Comparison of ENCODE assay signal across 19 cellular contexts in the genomic region with DNA sequence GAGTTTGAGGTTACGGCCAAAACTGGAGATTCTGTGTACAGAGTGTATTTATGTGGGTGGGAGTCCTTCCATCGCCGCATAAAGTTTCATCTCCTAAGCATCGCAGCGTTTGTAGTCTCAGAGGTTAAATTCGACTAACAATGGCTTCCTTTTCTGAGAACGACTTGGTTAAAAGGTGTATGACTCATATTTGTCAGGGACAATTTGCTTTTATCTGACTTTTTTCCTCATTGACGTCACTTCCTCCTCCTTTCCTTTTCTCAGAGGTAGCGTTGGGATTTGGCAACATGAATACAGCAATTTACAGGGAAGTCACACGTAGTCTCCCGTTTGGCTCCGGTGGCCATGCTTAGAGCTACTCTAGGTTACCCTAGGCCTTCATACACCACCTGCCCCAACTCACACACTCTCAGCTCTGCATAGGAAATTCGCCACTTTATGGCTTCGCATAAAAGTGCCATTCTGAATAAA. TPM values are rescaled to one million over a fixed set of nuclear protein-coding genes. Genes with fewer than 3 reads are reported as not detected.
A peak's percentile ranks its signal among the peaks of the same experiment; 100 is the strongest.
DNase-seq lines count a peak whose midpoint lies in the region; ATAC-seq, FAIRE-seq and TF ChIP-seq lines count a peak whose summit lies in the region.
"Had no signal": no experiment of that assay in that cellular context is flagged by ENCODE, and none has a peak within 500 bp of the region (broad histone marks: within the 10 kb centered on the region; RNA-seq: fewer than 3 reads in every experiment).

No MANE protein-coding gene starts in this region.

- TF ChIP-seq CTCF in A549 (IDR thresholded peaks at IDR 0.05) (no peak), HEK293 (tag by site-specific recombination; IDR thresholded peaks at IDR 0.05) (no peak), bronchial epithelial cell (IDR thresholded peaks at IDR 0.05; ENCODE audit: insufficient read depth, low read length, severe bottlenecking) (no peak), MM.1S (IDR thresholded peaks at IDR 0.05; ENCODE audit: low read length) (no peak)

- no peak overlapping the region for H2AFZ ChIP-seq in MM.1S (ENCODE audit: low read length)

- H3K9ac ChIP-seq in mesendoderm (ENCODE audit: low read length) (no peak overlapping the region), MM.1S (ENCODE audit: low read length) (no peak overlapping the region)

- no peaks in the 10 kb centered on the region for H3F3A ChIP-seq in MM.1S (ENCODE audit: insufficient read depth, low read length)

- H4K8ac ChIP-seq in mesendoderm (ENCODE audit: low read depth, low read length), result no peak overlapping the region

- DNase-seq in A549 (ENCODE audit: low read depth in 1 of 2, low spot score in 1 of 2) (peak in 1 of 2 experiments; percentile 70), bronchial epithelial cell (ENCODE audit: low read depth) (peak; percentile 15), mesendoderm (peak; percentile 35), MM.1S (no peak)
- DNase-seq: activated T-cell treated with anti-CD3 and anti-CD28 coated beads for 4 hours; CD8-positive, alpha-beta T cell; hypothalamus; kidney; NK-92 treated with Interleukin-12 subunit alpha and Interleukin-12 subunit beta, amount 100 ng/mL, for 24 hours; stimulated activated CD4-positive, alpha-beta T cell treated with anti-CD3 and anti-CD28 coated beads, Interleukin-15, amount 100 ng/mL, for 24 hours; stimulated activated naive B cell treated with anti-CD40 and anti-IgM and Interleukin-4, amounts not matched to agents 10 μg/mL and 1 μg/mL and 100 μg/mL, for 72 hours had no signal

- no peak overlapping the region for H2BK15ac ChIP-seq in mesendoderm (replicated peaks; ENCODE audit: low read depth)

- H2BK5ac ChIP-seq in mesendoderm (ENCODE audit: low read length), result no peak overlapping the region

- no peaks in the 10 kb centered on the region for H3K9me2 ChIP-seq in MM.1S (replicated peaks; ENCODE audit: insufficient read depth, low read length)

- H3K79me2 ChIP-seq in mesendoderm (ENCODE audit: control insufficient read depth, insufficient read depth, low read length) (no peaks in the 10 kb centered on the region), MM.1S (ENCODE audit: low read length) (no peaks in the 10 kb centered on the region)

- H2BK120ac ChIP-seq in mesendoderm (ENCODE audit: low read depth, low read length), result no peak overlapping the region

- H3K27me3 ChIP-seq in bronchial epithelial cell (ENCODE audit: control insufficient read depth, insufficient read depth, low read length), result no peaks in the 10 kb centered on the region
- H3K27me3 ChIP-seq in mesendoderm (ENCODE audit: insufficient read depth, low read length, poor library complexity), result peaks cover 2% of the 10 kb centered on the region
- no peaks in the 10 kb centered on the region for H3K27me3 ChIP-seq in MM.1S (replicated peaks; ENCODE audit: insufficient read depth, low read length)
- H3K27me3 ChIP-seq: tibial artery had no signal

- H3K4ac ChIP-seq in mesendoderm (ENCODE audit: low read depth, low read length), result no peak overlapping the region

- no peak overlapping the region for H3K23ac ChIP-seq in mesendoderm (ENCODE audit: low read length)

- POLR2A ChIA-PET in A549 (lab: Yijun Ruan, JAX), result no interaction called here
- POLR2A ChIA-PET in HEK293 (lab: Yijun Ruan, JAX), result no interaction called here

- H3K27ac ChIP-seq in A549, result peak overlapping the region; percentile 36 to 81; a peak in 4 of 6 replicates
- no peak overlapping the region for H3K27ac ChIP-seq in HEK293 (ENCODE audit: extremely low read depth, low read depth, low read length)
- no peak overlapping the region for H3K27ac ChIP-seq in mesendoderm (ENCODE audit: low read depth, low read length)
- no peak overlapping the region for H3K27ac ChIP-seq in MM.1S (ENCODE audit: low read length)
- H3K27ac ChIP-seq: RWPE1, tibial artery had no signal

- TF ChIP-seq RAD21 in A549 (conservative IDR thresholded peaks at IDR 0.05 in 1 of 2, IDR thresholded peaks at IDR 0.05 in 1 of 2), result no peak

- TF ChIP-seq POLR2A in A549 (IDR thresholded peaks at IDR 0.05; ENCODE audit: low read length), result no peak

- 69% methylated on average over 14 of the region's 14 CpGs for WGBS in A549 (ENCODE audit: missing lambda C conversion rate)
- WGBS in mesendoderm (ENCODE audit: extremely low coverage, insufficient coverage, low lambda C conversion rate), result no CpG with 5 or more reads among the region's 14 CpGs

- H3K9me3 ChIP-seq in A549, result no peaks in the 10 kb centered on the region
- H3K9me3 ChIP-seq in HEK293 (ENCODE audit: control insufficient read depth, insufficient read depth, low read depth, low read length), result no peaks in the 10 kb centered on the region
- no peaks in the 10 kb centered on the region for H3K9me3 ChIP-seq in MM.1S (replicated peaks; ENCODE audit: insufficient read depth, low read length)
- H3K9me3 ChIP-seq: tibial artery had no signal

- H3K4me1 ChIP-seq in A549 (peaks cover 43% of the 10 kb centered on the region), HEK293 (ENCODE audit: control insufficient read depth, insufficient read depth, low read length) (peaks cover 10% of the 10 kb centered on the region), mesendoderm (ENCODE audit: control insufficient read depth, low read depth, low read length) (no peaks in the 10 kb centered on the region), MM.1S (ENCODE audit: low read length) (no peaks in the 10 kb centered on the region)
- H3K4me1 ChIP-seq: tibial artery had no signal

- no peak overlapping the region for H3K18ac ChIP-seq in mesendoderm (ENCODE audit: low read length)

- H3K79me1 ChIP-seq in mesendoderm (ENCODE audit: low read length), result no peaks in the 10 kb centered on the region

- H3K4me3 ChIP-seq in A549 (no peak overlapping the region), HEK293 (ENCODE audit: low read depth, low read length) (no peak overlapping the region), bronchial epithelial cell (ENCODE audit: low read depth, low read length) (no peak overlapping the region), mesendoderm (ENCODE audit: low read length) (no peak overlapping the region), MM.1S (ENCODE audit: low read length) (no peak overlapping the region)
- H3K4me3 ChIP-seq: tibial artery had no signal

- no peaks in the 10 kb centered on the region for H4K20me1 ChIP-seq in MM.1S (ENCODE audit: insufficient read depth, low read length)

- H3K36me3 ChIP-seq in HEK293 (ENCODE audit: control insufficient read depth in 2 of 2, insufficient read depth in 1 of 2, low read length in 2 of 2), result no peaks in the 10 kb centered on the region
- no peaks in the 10 kb centered on the region for H3K36me3 ChIP-seq in bronchial epithelial cell (ENCODE audit: control insufficient read depth, insufficient read depth, low read length)
- H3K36me3 ChIP-seq in mesendoderm (ENCODE audit: control insufficient read depth, insufficient read depth, low read length), result no peaks in the 10 kb centered on the region
- no peaks in the 10 kb centered on the region for H3K36me3 ChIP-seq in MM.1S (replicated peaks; ENCODE audit: insufficient read depth, low read length)
- H3K36me3 ChIP-seq: tibial artery had no signal

- no peak overlapping the region for H3K56ac ChIP-seq in mesendoderm (ENCODE audit: low read length)

- H2AK5ac ChIP-seq in mesendoderm (ENCODE audit: low read length), result no peak overlapping the region

- H4K5ac ChIP-seq in mesendoderm (ENCODE audit: low read length), result no peak overlapping the region

- 0 out of 3 replicates have a peak overlapping the region, but pooled peaks have one; percentile 15 for H3K4me2 ChIP-seq in A549
- no peak overlapping the region for H3K4me2 ChIP-seq in mesendoderm (ENCODE audit: low read length)
- H3K4me2 ChIP-seq in MM.1S (ENCODE audit: low read depth, low read length), result no peak overlapping the region

- no peak for ATAC-seq in A549
- ATAC-seq in GM18517 (IDR thresholded peaks at IDR 0.05; ENCODE audit: unreplicated experiment), result no peak
- ATAC-seq in GM21717 (IDR thresholded peaks at IDR 0.05; ENCODE audit: unreplicated experiment), result no peak
- no peak for ATAC-seq in HG02798 (IDR thresholded peaks at IDR 0.05; ENCODE audit: poor library complexity, unreplicated experiment)
- ATAC-seq: activated naive CD4-positive, alpha-beta T cell treated with anti-CD3 and anti-CD28 coated beads, Interleukin-2, amount 50 U/mL, for 72 hours; CD8-positive, alpha-beta T cell; stimulated activated naive B cell treated with anti-CD40 and anti-IgM and Interleukin-4, amounts not matched to agents 10 μg/mL and 1 μg/mL and 100 μg/mL, for 72 hours had no signal

- CTCF ChIA-PET in A549 (lab: Yijun Ruan, JAX) (no interaction called here), HEK293 (lab: Yijun Ruan, JAX) (interaction anchor here (0.6 kb wide), 2 partner anchors 202 to 349 kb away, joined by 3 to 4 read pairs; no protein-coding TSS in a partner anchor)

- FAIRE-seq in A549 (lab: Jason Lieb, UNC), result peak; percentile 43
- FAIRE-seq in bronchial epithelial cell (lab: Jason Lieb, UNC), result no peak
- FAIRE-seq: endometrium, kidney had no signal

- TF ChIP-seq EP300 in A549 (IDR thresholded peaks at IDR 0.05), result no peak

TF ChIP-seq in A549, 52 proteins besides CTCF, POLR2A, EP300 and RAD21 (continues in another document):
- no peak for TF ChIP-seq FOSL2 (IDR thresholded peaks at IDR 0.05)
- peak; percentile 89 for TF ChIP-seq FOSL2 (CRISPR knock-in tag; IDR thresholded peaks at IDR 0.05)
- TF ChIP-seq HDAC2 (IDR thresholded peaks at IDR 0.05), result no peak

TF ChIP-seq in HEK293, 187 proteins besides CTCF, POLR2A, EP300 and RAD21 (continues in another document):
- TF ChIP-seq, protein P1, sequence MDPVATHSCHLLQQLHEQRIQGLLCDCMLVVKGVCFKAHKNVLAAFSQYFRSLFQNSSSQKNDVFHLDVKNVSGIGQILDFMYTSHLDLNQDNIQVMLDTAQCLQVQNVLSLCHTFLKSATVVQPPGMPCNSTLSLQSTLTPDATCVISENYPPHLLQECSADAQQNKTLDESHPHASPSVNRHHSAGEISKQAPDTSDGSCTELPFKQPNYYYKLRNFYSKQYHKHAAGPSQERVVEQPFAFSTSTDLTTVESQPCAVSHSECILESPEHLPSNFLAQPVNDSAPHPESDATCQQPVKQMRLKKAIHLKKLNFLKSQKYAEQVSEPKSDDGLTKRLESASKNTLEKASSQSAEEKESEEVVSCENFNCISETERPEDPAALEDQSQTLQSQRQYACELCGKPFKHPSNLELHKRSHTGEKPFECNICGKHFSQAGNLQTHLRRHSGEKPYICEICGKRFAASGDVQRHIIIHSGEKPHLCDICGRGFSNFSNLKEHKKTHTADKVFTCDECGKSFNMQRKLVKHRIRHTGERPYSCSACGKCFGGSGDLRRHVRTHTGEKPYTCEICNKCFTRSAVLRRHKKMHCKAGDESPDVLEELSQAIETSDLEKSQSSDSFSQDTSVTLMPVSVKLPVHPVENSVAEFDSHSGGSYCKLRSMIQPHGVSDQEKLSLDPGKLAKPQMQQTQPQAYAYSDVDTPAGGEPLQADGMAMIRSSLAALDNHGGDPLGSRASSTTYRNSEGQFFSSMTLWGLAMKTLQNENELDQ (tag by site-specific recombination; IDR thresholded peaks at IDR 0.05; ENCODE audit: low read depth), result no peak

RNA-seq across cellular contexts. Expression of a gene that starts 37.6 kb away (rescaled TPM):
- polyA plus RNA-seq in A549 (2011; rRNA removed) (11.3 and 15.8 TPM in 2 replicates), A549 (2017; fragmentation: RNase III; extraction: RNeasy Plus Mini Kit Qiagen cat#74134 plus additional on column Dnase treatment) (14.4 to 16.5 TPM (median 14.5 TPM) in 3 replicates)
- polyA plus RNA-seq in A549 (2012; cell fraction: cytosol; rRNA removed), result 25.6 and 26.7 TPM in 2 replicates
- 54.2 and 56.7 TPM in 2 replicates for polyA plus RNA-seq in A549 (2012; cell fraction: nucleus; rRNA removed)
- 30.2 and 36.0 TPM in 2 replicates for polyA minus RNA-seq in A549 (2011; rRNA and poly(A)+ RNA removed)
- 1.1 and 1.2 TPM in 2 replicates for total RNA-seq in bronchial epithelial cell
- polyA plus RNA-seq in mesendoderm (2013, experiment 1 of 2), result 43.5 TPM
- polyA plus RNA-seq in mesendoderm (2013, experiment 2 of 2), result 47.0 TPM

Comparison
In these comparisons a context has a peak if more than half of its experiments do, and no peak if none do; other contexts are left out.
1. H3K27ac ChIP-seq: peak in A549 (2 of 2); none in HEK293 (single experiment), mesendoderm (single experiment) and MM.1S (single experiment).